Comparison of ENCODE assay signal across 8 cellular contexts in genomic region chr2:20012282-20013060, GRCh38. TPM values are rescaled to one million over a fixed set of nuclear protein-coding genes. Genes with fewer than 3 reads are reported as not detected.
DNase-seq lines count a peak whose midpoint lies in the region; ATAC-seq and TF ChIP-seq lines count a peak whose summit lies in the region.

A gene with protein sequence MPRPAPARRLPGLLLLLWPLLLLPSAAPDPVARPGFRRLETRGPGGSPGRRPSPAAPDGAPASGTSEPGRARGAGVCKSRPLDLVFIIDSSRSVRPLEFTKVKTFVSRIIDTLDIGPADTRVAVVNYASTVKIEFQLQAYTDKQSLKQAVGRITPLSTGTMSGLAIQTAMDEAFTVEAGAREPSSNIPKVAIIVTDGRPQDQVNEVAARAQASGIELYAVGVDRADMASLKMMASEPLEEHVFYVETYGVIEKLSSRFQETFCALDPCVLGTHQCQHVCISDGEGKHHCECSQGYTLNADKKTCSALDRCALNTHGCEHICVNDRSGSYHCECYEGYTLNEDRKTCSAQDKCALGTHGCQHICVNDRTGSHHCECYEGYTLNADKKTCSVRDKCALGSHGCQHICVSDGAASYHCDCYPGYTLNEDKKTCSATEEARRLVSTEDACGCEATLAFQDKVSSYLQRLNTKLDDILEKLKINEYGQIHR (minus strand): TSS chr2:20012668. CDS start chr2:20012631, 37 bp downstream.

- TF ChIP-seq CTCF in AG10803 (conservative IDR thresholded peaks at IDR 0.05; ENCODE audit: low read length), result no peak
- TF ChIP-seq CTCF in HFF-Myc (IDR thresholded peaks at IDR 0.05; ENCODE audit: low read depth, low read length, missing control alignments), result no peak

- no peaks in the 10 kb centered on the region for H3K9me3 Mint-ChIP-seq in activated naive CD8-positive, alpha-beta T cell treated with anti-CD3 and anti-CD28 coated beads, Interleukin-2, amount 10 ng/mL, durations not matched to agents 7 days and 5 days

- no peaks in the 10 kb centered on the region for H3K36me3 Mint-ChIP-seq in activated naive CD8-positive, alpha-beta T cell treated with anti-CD3 and anti-CD28 coated beads, Interleukin-2, amount 10 ng/mL, durations not matched to agents 7 days and 5 days

- POLR2A ChIA-PET in activated naive CD8-positive, alpha-beta T cell treated with anti-CD3 and anti-CD28 coated beads, Interleukin-2, amount 10 ng/mL, durations not matched to agents 7 days and 5 days (lab: Charles Lee), result interaction anchor here (0.5 kb wide), 1 partner anchor 346 kb away, joined by 7 read pairs; no protein-coding TSS in a partner anchor

- peak within 1 kb of the TSS; percentile 58 for H3K4me3 Mint-ChIP-seq in activated naive CD8-positive, alpha-beta T cell treated with anti-CD3 and anti-CD28 coated beads, Interleukin-2, amount 10 ng/mL, durations not matched to agents 7 days and 5 days

- ATAC-seq in activated naive CD8-positive, alpha-beta T cell treated with anti-CD3 and anti-CD28 coated beads, Interleukin-2, amount 10 ng/mL, durations not matched to agents 7 days and 5 days (ENCODE audit: low read depth), result peak; percentile 56
- ATAC-seq in GM18867 (IDR thresholded peaks at IDR 0.05; ENCODE audit: unreplicated experiment), result no peak
- no peak for ATAC-seq in GM18858 (IDR thresholded peaks at IDR 0.05; ENCODE audit: unreplicated experiment)

- peaks cover 46% of the 10 kb centered on the region for H3K27me3 Mint-ChIP-seq in activated naive CD8-positive, alpha-beta T cell treated with anti-CD3 and anti-CD28 coated beads, Interleukin-2, amount 10 ng/mL, durations not matched to agents 7 days and 5 days

- H3K27ac Mint-ChIP-seq in activated naive CD8-positive, alpha-beta T cell treated with anti-CD3 and anti-CD28 coated beads, Interleukin-2, amount 10 ng/mL, durations not matched to agents 7 days and 5 days, result no peak within 1 kb of the TSS

- DNase-seq in AG10803 (ENCODE audit: low read depth) (peak; percentile 53), HFF-Myc (ENCODE audit: extremely low read depth, low read depth) (no peak), hepatic stellate cell (ENCODE audit: low spot score) (peak; percentile 68), retina (peak; percentile 67), NCI-H187 treated with DMSO at 0.1 percent for 48 hours (lab: John Stamatoyannopoulos, UW) (no peak)
- DNase-seq in activated naive CD8-positive, alpha-beta T cell treated with anti-CD3 and anti-CD28 coated beads, Interleukin-2, amount 10 ng/mL, durations not matched to agents 7 days and 5 days, result peak; percentile 46

- H3K4me1 Mint-ChIP-seq in activated naive CD8-positive, alpha-beta T cell treated with anti-CD3 and anti-CD28 coated beads, Interleukin-2, amount 10 ng/mL, durations not matched to agents 7 days and 5 days, result peaks cover 1% of the 10 kb centered on the region

- H3K4me3 ChIP-seq in AG10803 (ENCODE audit: low read length), result peak within 1 kb of the TSS; percentile 51
- H3K4me3 ChIP-seq in HFF-Myc (replicated peaks; ENCODE audit: low read depth, low read length), result peak within 1 kb of the TSS; percentile 29

RNA-seq across cellular contexts. Expression of the gene that starts here (rescaled TPM):
- total RNA-seq in activated naive CD8-positive, alpha-beta T cell treated with anti-CD3 and anti-CD28 coated beads, Interleukin-2, amount 10 ng/mL, durations not matched to agents 7 days and 5 days, result not detected

Comparison
In these comparisons a context has a peak if more than half of its experiments do, and no peak if none do; other contexts are left out.
1. Peak in DNase-seq and ATAC-seq in activated naive CD8-positive, alpha-beta T cell treated with anti-CD3 and anti-CD28 coated beads, Interleukin-2, amount 10 ng/mL, durations not matched to agents 7 days and 5 days; RNA of the gene not detected or under 1 TPM.
2. DNase-seq: peak in AG10803 (single experiment), hepatic stellate cell (single experiment) and retina (single experiment); none in HFF-Myc (single experiment) and NCI-H187 treated with DMSO at 0.1 percent for 48 hours (single experiment).